In the genomic region with DNA sequence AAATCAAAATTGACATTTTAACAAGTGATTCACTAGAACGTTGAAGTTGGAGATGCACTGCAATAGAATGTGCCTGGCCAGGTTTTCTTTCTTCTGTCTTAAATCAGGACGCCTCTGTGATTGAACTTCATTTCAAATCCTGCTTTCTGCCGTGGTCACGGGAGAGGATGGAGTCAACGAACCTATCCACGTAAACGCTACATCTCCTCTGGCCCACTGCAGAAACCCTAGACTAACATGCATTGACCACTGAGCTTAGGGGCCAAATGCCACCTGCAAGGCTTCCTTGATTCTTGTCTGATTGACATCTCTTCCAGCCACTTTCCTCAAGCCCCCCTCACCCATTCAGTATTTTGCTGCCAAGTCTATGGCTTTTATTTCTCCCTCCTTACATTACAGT, we compare ENCODE assay signal across 11 cellular contexts. TPM values are rescaled to one million over a fixed set of nuclear protein-coding genes. Genes with fewer than 3 reads are reported as not detected.
DNase-seq lines count a peak whose midpoint lies in the region; ATAC-seq and TF ChIP-seq lines count a peak whose summit lies in the region.
"Had no signal": no experiment of that assay in that cellular context is flagged by ENCODE, and none has a peak within 500 bp of the region (broad histone marks: within the 10 kb centered on the region; RNA-seq: fewer than 3 reads in every experiment).

No MANE protein-coding gene starts in this region.

- TF ChIP-seq CTCF in cardiac muscle cell (IDR thresholded peaks at IDR 0.05; ENCODE audit: low read depth, low read length) (no peak), PC-9 (conservative IDR thresholded peaks at IDR 0.05) (no peak), thoracic aorta (IDR thresholded peaks at IDR 0.05) (no peak)

- no peaks in the 10 kb centered on the region for H3K36me3 Mint-ChIP-seq in activated CD8-positive, alpha-beta memory T cell treated with anti-CD3 and anti-CD28 coated beads, Interleukin-2, amount 10 ng/mL, durations not matched to agents 7 days and 5 days

- no peak overlapping the region for H2AFZ ChIP-seq in PC-9

- H3K9me3 Mint-ChIP-seq in activated CD8-positive, alpha-beta memory T cell treated with anti-CD3 and anti-CD28 coated beads, Interleukin-2, amount 10 ng/mL, durations not matched to agents 7 days and 5 days (ENCODE audit: low read depth): no peaks in the 10 kb centered on the region

- peaks cover 7% of the 10 kb centered on the region; the same call in 1 of the 2 replicates for H3F3A ChIP-seq in PC-9 (ENCODE audit: insufficient read depth, low read depth)

- peaks cover 88% of the 10 kb centered on the region for H3K27me3 Mint-ChIP-seq in activated CD8-positive, alpha-beta memory T cell treated with anti-CD3 and anti-CD28 coated beads, Interleukin-2, amount 10 ng/mL, durations not matched to agents 7 days and 5 days

- H3K27ac ChIP-seq in cardiac muscle cell: no peak overlapping the region
- no peak overlapping the region for H3K27ac ChIP-seq in PC-9
- H3K27ac ChIP-seq in thoracic aorta: no peak overlapping the region
- H3K27ac ChIP-seq: C4-2B had no signal

- H4K20me1 ChIP-seq in PC-9 (ENCODE audit: insufficient read depth): no peaks in the 10 kb centered on the region

- POLR2A ChIA-PET in PC-9 (lab: Charles Lee; ENCODE audit: unreplicated experiment): no interaction called here

- H3K4me2 ChIP-seq in PC-9: peak overlapping the region; percentile 80

- CTCF ChIA-PET in PC-9 (lab: Charles Lee): interaction anchor here (0.9 to 2.0 kb wide), 9 partner anchors 66 to 1458 kb away, joined by 3 to 12 read pairs (median 6); no protein-coding TSS in a partner anchor
- CTCF ChIA-PET in activated CD8-positive, alpha-beta memory T cell treated with anti-CD3 and anti-CD28 coated beads, Interleukin-2, amount 10 ng/mL, durations not matched to agents 7 days and 5 days (lab: Charles Lee): interaction anchor here (0.7 to 6.6 kb wide), 6 partner anchors 9 to 805 kb away, joined by 3 to 73 read pairs (median 3); no protein-coding TSS in a partner anchor

- H3K4me3 Mint-ChIP-seq in activated CD8-positive, alpha-beta memory T cell treated with anti-CD3 and anti-CD28 coated beads, Interleukin-2, amount 10 ng/mL, durations not matched to agents 7 days and 5 days: no peak overlapping the region

- H3K36me3 ChIP-seq in cardiac muscle cell (no peaks in the 10 kb centered on the region), PC-9 (ENCODE audit: low read depth) (no peaks in the 10 kb centered on the region), iPS-15b (ENCODE audit: control insufficient read depth, insufficient read depth, low read length) (no peaks in the 10 kb centered on the region), thoracic aorta (no peaks in the 10 kb centered on the region)

- H3K27me3 ChIP-seq in cardiac muscle cell (peaks cover 63% of the 10 kb centered on the region), PC-9 (ENCODE audit: insufficient read depth, low read depth) (peaks cover 4% of the 10 kb centered on the region; the same call in 1 of the 2 replicates), iPS-15b (ENCODE audit: control insufficient read depth, insufficient read depth, low read length) (peaks cover 58% of the 10 kb centered on the region), thoracic aorta (replicated peaks; ENCODE audit: insufficient read depth) (no peaks in the 10 kb centered on the region)

- no peak overlapping the region for H3K27ac Mint-ChIP-seq in activated CD8-positive, alpha-beta memory T cell treated with anti-CD3 and anti-CD28 coated beads, Interleukin-2, amount 10 ng/mL, durations not matched to agents 7 days and 5 days

- BruUV-seq in PC-9 (replicated peaks; lab: Mats Ljungman, UMichigan): no TSS peak

- H3K4me1 ChIP-seq in cardiac muscle cell (ENCODE audit: low read depth): peaks cover 6% of the 10 kb centered on the region
- H3K4me1 ChIP-seq in PC-9 (replicated peaks; ENCODE audit: insufficient read depth): peaks cover 13% of the 10 kb centered on the region; the same call in 1 of the 2 replicates
- peaks cover 23% of the 10 kb centered on the region for H3K4me1 ChIP-seq in iPS-15b (ENCODE audit: control insufficient read depth, insufficient read depth, low read length)
- H3K4me1 ChIP-seq in thoracic aorta (ENCODE audit: control insufficient read depth in 1 of 2, low read depth in 2 of 2): peaks cover 4 to 12% of the 10 kb centered on the region in 2 donors

- no peak overlapping the region for H3K9ac ChIP-seq in iPS-15b (ENCODE audit: low read depth, low read length)

- H3K79me2 ChIP-seq in PC-9 (ENCODE audit: low read depth): no peaks in the 10 kb centered on the region

- peaks cover 15% of the 10 kb centered on the region for H3K4me1 Mint-ChIP-seq in activated CD8-positive, alpha-beta memory T cell treated with anti-CD3 and anti-CD28 coated beads, Interleukin-2, amount 10 ng/mL, durations not matched to agents 7 days and 5 days

- ATAC-seq in left cardiac atrium (no peak), thoracic aorta (ENCODE audit: insufficient number of reproducible peaks, low FRiP score, low read depth) (no peak), HG02759 (IDR thresholded peaks at IDR 0.05; ENCODE audit: unreplicated experiment) (no peak)
- no peak for ATAC-seq in activated CD8-positive, alpha-beta memory T cell treated with anti-CD3 and anti-CD28 coated beads, Interleukin-2, amount 10 ng/mL, durations not matched to agents 7 days and 5 days

- H3K9me3 ChIP-seq in cardiac muscle cell (ENCODE audit: low read depth) (no peaks in the 10 kb centered on the region), PC-9 (ENCODE audit: insufficient read depth, low read depth) (peaks cover 12% of the 10 kb centered on the region; the same call in 1 of the 2 replicates), iPS-15b (ENCODE audit: control insufficient read depth, insufficient read depth, low read length) (no peaks in the 10 kb centered on the region), thoracic aorta (peaks cover 13% of the 10 kb centered on the region)

- H3K9me2 ChIP-seq in PC-9 (ENCODE audit: insufficient read depth): no peaks in the 10 kb centered on the region

- peak overlapping the region; percentile 41 for H3K4me3 ChIP-seq in cardiac muscle cell
- H3K4me3 ChIP-seq in PC-9: no peak overlapping the region
- peak overlapping the region; percentile 64 for H3K4me3 ChIP-seq in iPS-15b (ENCODE audit: low read depth, low read length)
- H3K4me3 ChIP-seq in thoracic aorta: peak overlapping the region; percentile 91

- intact Hi-C loops in left cardiac atrium (cut with DNase I): loop anchor here in 1 of 2 donors (5.0 to 10.0 kb wide), 2 partner anchors 628 to 805 kb away; no protein-coding TSS in a partner anchor
- intact Hi-C loops in PC-9 (cut with micrococcal nuclease; ENCODE audit: unreplicated experiment): loop anchor here (1.0 to 10.0 kb wide), 7 partner anchors 75 to 1459 kb away; no protein-coding TSS in a partner anchor

- no peak for DNase-seq in cardiac muscle cell (ENCODE audit: low read depth in 1 of 2, low spot score in 1 of 2)
- no peak for DNase-seq in left cardiac atrium
- DNase-seq in PC-9: no peak
- DNase-seq in thoracic aorta (ENCODE audit: low spot score): no peak
- no peak for DNase-seq in activated CD8-positive, alpha-beta memory T cell treated with anti-CD3 and anti-CD28 coated beads, Interleukin-2, amount 10 ng/mL, durations not matched to agents 7 days and 5 days
- no peak for DNase-seq in activated CD4-positive, alpha-beta T cell treated with anti-CD3 and anti-CD28 coated beads, Interleukin-2, amount 50 U/mL, for 1 hour
- DNase-seq: NCI-H1436 treated with DMSO at 0.1 percent for 48 hours; NK-92 treated with Interleukin-12 subunit alpha and Interleukin-12 subunit beta, amount 100 ng/mL, for 24 hours had no signal

RNA-seq across cellular contexts. Expression of a gene that starts 6.3 kb away (rescaled TPM):
- total RNA-seq in cardiac muscle cell (10.4 and 10.9 TPM in 2 replicates), left cardiac atrium (10 to 100 TPM; 20.0 to 25.4 TPM), PC-9 (2021) (27.3 and 38.7 TPM in 2 replicates), thoracic aorta (10 to 100 TPM; 26.4 to 51.1 TPM)
- polyA plus RNA-seq in cardiac muscle cell: 6.1 and 11.1 TPM in 2 replicates
- not detected for total RNA-seq in activated CD8-positive, alpha-beta memory T cell treated with anti-CD3 and anti-CD28 coated beads, Interleukin-2, amount 10 ng/mL, durations not matched to agents 7 days and 5 days

Comparison
In these comparisons a context has a peak if more than half of its experiments do, and no peak if none do; other contexts are left out.
1. RNA of a gene that starts 6.3 kb away (total RNA-seq): 26.4 to 51.1 TPM in thoracic aorta, 27.3 to 38.7 TPM in PC-9, 20.0 to 25.4 TPM in left cardiac atrium and 10.4 to 10.9 TPM in cardiac muscle cell; not detected in activated CD8-positive, alpha-beta memory T cell treated with anti-CD3 and anti-CD28 coated beads, Interleukin-2, amount 10 ng/mL, durations not matched to agents 7 days and 5 days; every median in the first group is over 10 times any median in the second.